9 cellular contexts compared by ENCODE assay signal in genomic region chr18:23967321-23968089, GRCh38. TPM values are rescaled to one million over a fixed set of nuclear protein-coding genes. Genes with fewer than 3 reads are reported as not detected.
DNase-seq lines count a peak whose midpoint lies in the region; ATAC-seq and TF ChIP-seq lines count a peak whose summit lies in the region.
"Had no signal": no experiment of that assay in that cellular context is flagged by ENCODE, and none has a peak within 500 bp of the region (broad histone marks: within the 10 kb centered on the region; RNA-seq: fewer than 3 reads in every experiment).

No MANE protein-coding gene starts in this region.

- no peak overlapping the region for H3K4me3 ChIP-seq in psoas muscle
- H3K4me3 ChIP-seq: thoracic aorta had no signal

- CTCF ChIA-PET in activated B cell treated with CpG ODN at 0.5 μM for 24 hours (lab: Charles Lee): interaction anchor here (0.7 to 1.0 kb wide), 2 partner anchors 49 to 50 kb away, joined by 3 to 4 read pairs; no protein-coding TSS in a partner anchor

- ATAC-seq in GM19023 (IDR thresholded peaks at IDR 0.05; ENCODE audit: unreplicated experiment) (peak; percentile 49), HG03378 (IDR thresholded peaks at IDR 0.05; ENCODE audit: unreplicated experiment) (peak; percentile 72), activated B cell treated with CpG ODN at 0.5 μM for 24 hours (ENCODE audit: low read depth) (peak; percentile 55), omental fat pad (ENCODE audit: low FRiP score) (no peak), psoas muscle (no peak)

- WGBS in psoas muscle, 3 donors: 63 to 73% (median 68%) methylated on average over 9 of the region's 9 CpGs

- H3K36me3 Mint-ChIP-seq in activated B cell treated with CpG ODN at 0.5 μM for 24 hours (ENCODE audit: low read depth): no peaks in the 10 kb centered on the region

- H3K36me3 ChIP-seq in psoas muscle (ENCODE audit: insufficient read depth in 1 of 2, low read depth in 1 of 2): no peaks in the 10 kb centered on the region
- H3K36me3 ChIP-seq: thoracic aorta had no signal

- intact Hi-C loops in activated B cell treated with CpG ODN at 0.5 μM for 24 hours (cut with micrococcal nuclease) (loop anchor here (2.0 kb wide), 2 partner anchors 13 to 43 kb away; no protein-coding TSS in a partner anchor), psoas muscle (cut with DNase I) (no loop called here)

- peak; percentile 56 to 69 for DNase-seq in AML-193 (lab: John Stamatoyannopoulos, UW)
- peak; percentile 28 for DNase-seq in activated B cell treated with CpG ODN at 0.5 μM for 24 hours
- DNase-seq in omental fat pad (ENCODE audit: low spot score): no peak
- no peak for DNase-seq in psoas muscle
- no peak for DNase-seq in superior temporal gyrus (ENCODE audit: extremely low spot score)
- no peak for DNase-seq in hippocampal formation (lab: John Stamatoyannopoulos, UW)

- H3K9me3 Mint-ChIP-seq in activated B cell treated with CpG ODN at 0.5 μM for 24 hours: peaks cover 3% of the 10 kb centered on the region

- H3K27me3 Mint-ChIP-seq in activated B cell treated with CpG ODN at 0.5 μM for 24 hours: no peaks in the 10 kb centered on the region

- no peaks in the 10 kb centered on the region for H3K27me3 ChIP-seq in psoas muscle (ENCODE audit: insufficient read depth in 3 of 3, low read length in 2 of 3)

- TF ChIP-seq CTCF in activated B cell treated with CpG ODN at 0.5 μM for 24 hours (IDR thresholded peaks at IDR 0.05): no peak
- no peak for TF ChIP-seq CTCF in omental fat pad (IDR thresholded peaks at IDR 0.05)
- TF ChIP-seq CTCF in psoas muscle (IDR thresholded peaks at IDR 0.05): no peak

- H3K4me1 Mint-ChIP-seq in activated B cell treated with CpG ODN at 0.5 μM for 24 hours: peaks cover 83% of the 10 kb centered on the region

- peak overlapping the region; percentile 62 for H3K4me3 Mint-ChIP-seq in activated B cell treated with CpG ODN at 0.5 μM for 24 hours

- POLR2A ChIA-PET in activated B cell treated with CpG ODN at 0.5 μM for 24 hours (lab: Charles Lee): interaction anchor here (0.6 to 4.0 kb wide), 4 partner anchors 14 to 83 kb away, joined by 3 to 19 read pairs (median 6); partner anchors contain the start of gene TTC39C

- no peak overlapping the region for H3K27ac ChIP-seq in psoas muscle
- H3K27ac ChIP-seq: thoracic aorta had no signal

- H3K27ac Mint-ChIP-seq in activated B cell treated with CpG ODN at 0.5 μM for 24 hours: peak overlapping the region; percentile 79

- H3K4me1 ChIP-seq in psoas muscle: no peaks in the 10 kb centered on the region

- no peaks in the 10 kb centered on the region for H3K9me3 ChIP-seq in psoas muscle
- H3K9me3 ChIP-seq: thoracic aorta had no signal

RNA-seq across cellular contexts. Expression of gene TTC39C, which starts 47.0 kb away (rescaled TPM):
- 60.6 and 68.4 TPM in 2 replicates for total RNA-seq in activated B cell treated with CpG ODN at 0.5 μM for 24 hours
- total RNA-seq in omental fat pad: 10 to 100 TPM; 24.7 to 39.1 (median 34.2) TPM
- 1 to 10 TPM; 1.2 to 2.4 (median 1.7) TPM for total RNA-seq in psoas muscle
- 1 to 10 TPM in 1 of 3 donors, under 1 TPM in 2; 0.48 to 1.1 (median 0.51) TPM for polyA plus RNA-seq in psoas muscle

Comparison
In these comparisons a context has a peak if more than half of its experiments do, and no peak if none do; other contexts are left out.
1. DNase-seq: peak in AML-193 (2 of 2) and activated B cell treated with CpG ODN at 0.5 μM for 24 hours (single experiment); none in omental fat pad (single experiment), psoas muscle (0 of 2), superior temporal gyrus (single experiment) and hippocampal formation (0 of 2).
2. ATAC-seq: peak in GM19023 (single experiment), HG03378 (single experiment) and activated B cell treated with CpG ODN at 0.5 μM for 24 hours (single experiment); none in omental fat pad (single experiment) and psoas muscle (0 of 4).
3. RNA of gene TTC39C, which starts 47.0 kb away (total RNA-seq): 60.6 to 68.4 TPM in activated B cell treated with CpG ODN at 0.5 μM for 24 hours and 24.7 to 39.1 TPM in omental fat pad; 1.2 to 2.4 TPM in psoas muscle; every median in the first group is over 4 times any median in the second.